Comparison of ENCODE assay signal across 15 cellular contexts in the genomic region with DNA sequence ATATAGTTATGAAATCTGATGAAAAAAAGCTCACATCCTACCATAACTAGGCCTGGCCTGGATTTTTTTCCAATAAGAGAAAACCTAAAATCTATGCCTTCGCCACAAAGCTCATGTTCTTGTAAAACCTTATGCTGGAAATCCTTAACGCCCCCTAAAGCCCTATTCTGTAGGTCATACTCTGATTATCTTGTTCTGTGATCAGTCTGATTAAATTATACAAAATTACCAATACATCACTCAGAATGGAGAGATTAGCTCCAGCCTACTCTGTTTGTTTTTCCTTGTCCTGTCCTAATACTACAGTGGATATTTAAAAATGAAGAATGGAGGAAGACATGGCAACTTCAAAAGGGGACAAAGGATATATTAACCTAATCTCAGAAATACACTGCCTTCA.
"Had no signal": no experiment of that assay in that cellular context is flagged by ENCODE, and none has a peak within 500 bp of the region (broad histone marks: within the 10 kb centered on the region; RNA-seq: fewer than 3 reads in every experiment).

No MANE protein-coding gene starts in this region.

- H3K4me3 ChIP-seq: gastroesophageal sphincter, heart right ventricle, lower lobe of right lung, right atrium auricular region had no signal

- DNase-seq: activated CD4-positive, alpha-beta T cell treated with anti-CD3 and anti-CD28 coated beads, Interleukin-2, amount 10 ng/mL, durations not matched to agents 7 days and 5 days; activated naive CD4-positive, alpha-beta T cell treated with anti-CD3 and anti-CD28 coated beads, Interleukin-2, amount 10 ng/mL, durations not matched to agents 7 days and 5 days; erythroblast; heart right ventricle; lower lobe of right lung; posterior cingulate gyrus; stimulated activated CD4-positive, alpha-beta T cell treated with anti-CD3 and anti-CD28 coated beads, Interleukin-15, amount 100 ng/mL, for 24 hours; stimulated activated CD4-positive, alpha-beta T cell treated with anti-CD3 and anti-CD28 coated beads, Interleukin-4, amount 100 ng/mL, for 1 hour; stimulated activated naive CD4-positive, alpha-beta T cell treated with Interleukin-2 at 50 U/mL for 16 hours; trophoblast cell had no signal

- FAIRE-seq: astrocyte, bronchial epithelial cell had no signal

- H3K36me3 ChIP-seq: gastroesophageal sphincter, heart right ventricle, lower lobe of right lung, right atrium auricular region had no signal

- H3K9me3 ChIP-seq: gastroesophageal sphincter, heart right ventricle, lower lobe of right lung, right atrium auricular region had no signal

- H3K27me3 ChIP-seq: gastroesophageal sphincter, right atrium auricular region had no signal

- H3K27ac ChIP-seq: lower lobe of right lung had no signal

- ATAC-seq: activated T-helper 17 cell treated with anti-CD3 and anti-CD28 coated beads, Interleukin-2, amount 50 U/mL, for 72 hours; gastroesophageal sphincter; lower lobe of right lung had no signal
